In genomic region chr3:18346097-18346496, GRCh38 we compare ENCODE assay signal across 20 cellular contexts.
"Had no signal": no experiment of that assay in that cellular context is flagged by ENCODE, and none has a peak within 500 bp of the region (broad histone marks: within the 10 kb centered on the region; RNA-seq: fewer than 3 reads in every experiment).

No MANE protein-coding gene starts in this region.

- H3K9me3 ChIP-seq: gastroesophageal sphincter, heart right ventricle, left lung, neutrophil, tibial nerve, uterus had no signal

- H3K4me3 Mint-ChIP-seq: activated CD8-positive, alpha-beta memory T cell treated with anti-CD3 and anti-CD28 coated beads, Interleukin-2, amount 10 ng/mL, durations not matched to agents 7 days and 5 days; natural killer cell; stimulated activated memory B cell treated with anti-CD40 and anti-IgM and Interleukin-4, amounts not matched to agents 10 μg/mL and 1 μg/mL and 100 μg/mL, for 72 hours; T-helper 2 cell treated with Interferon-gamma antibody and Interleukin-4, amounts not matched to agents 5 μg/mL and 100 μg/mL, for 36 hours had no signal

- ATAC-seq: activated CD4-positive, CD25-positive, alpha-beta regulatory T cell treated with anti-CD3 and anti-CD28 coated beads, Interleukin-2, amount 50 U/mL, for 24 hours; activated CD8-positive, alpha-beta memory T cell treated with anti-CD3 and anti-CD28 coated beads, Interleukin-2, amount 10 ng/mL, durations not matched to agents 7 days and 5 days; gastroesophageal sphincter; heart right ventricle; left lung; natural killer cell; stimulated activated memory B cell treated with anti-CD40 and anti-IgM and Interleukin-4, amounts not matched to agents 10 μg/mL and 1 μg/mL and 100 μg/mL, for 72 hours had no signal

- H3K27ac ChIP-seq: cardiac muscle cell, gastroesophageal sphincter, heart right ventricle, left lung, neutrophil, parathyroid adenoma, tibial nerve, uterus had no signal

- H3K36me3 ChIP-seq: uterus had no signal

- DNase-seq: activated CD4-positive, alpha-beta T cell treated with anti-CD3 and anti-CD28 coated beads, Interleukin-2, amount 50 U/mL, for 4 hours; activated CD8-positive, alpha-beta memory T cell treated with anti-CD3 and anti-CD28 coated beads, Interleukin-2, amount 10 ng/mL, durations not matched to agents 7 days and 5 days; activated T-cell treated with anti-CD3 and anti-CD28 coated beads, Interleukin-2, amount 50 U/mL, for 48 hours; heart right ventricle; kidney; left lung; mammary epithelial cell; natural killer cell; stimulated activated CD4-positive, alpha-beta T cell treated with anti-CD3 and anti-CD28 coated beads, Interleukin-12 subunit alpha, Interleukin-12 subunit beta, amount 100 ng/mL, for 4 hours; stimulated activated CD4-positive, alpha-beta T cell treated with anti-CD3 and anti-CD28 coated beads, Interleukin-2, amount 100 ng/mL, for 24 hours; substantia nigra; uterus had no signal

- H3K4me1 ChIP-seq: gastroesophageal sphincter, heart right ventricle, left lung, parathyroid adenoma, tibial nerve, uterus had no signal

- H3K9ac ChIP-seq: parathyroid adenoma had no signal

- H3K27ac Mint-ChIP-seq: stimulated activated memory B cell treated with anti-CD40 and anti-IgM and Interleukin-4, amounts not matched to agents 10 μg/mL and 1 μg/mL and 100 μg/mL, for 72 hours; T-helper 2 cell treated with Interferon-gamma antibody and Interleukin-4, amounts not matched to agents 5 μg/mL and 100 μg/mL, for 36 hours had no signal

- H3K27me3 ChIP-seq: cardiac muscle cell, gastroesophageal sphincter, heart right ventricle, left lung, neutrophil, tibial nerve, uterus had no signal

- H3K4me1 Mint-ChIP-seq: activated CD8-positive, alpha-beta memory T cell treated with anti-CD3 and anti-CD28 coated beads, Interleukin-2, amount 10 ng/mL, durations not matched to agents 7 days and 5 days; natural killer cell; stimulated activated memory B cell treated with anti-CD40 and anti-IgM and Interleukin-4, amounts not matched to agents 10 μg/mL and 1 μg/mL and 100 μg/mL, for 72 hours had no signal

- H3K4me3 ChIP-seq: cardiac muscle cell, gastroesophageal sphincter, heart right ventricle, left lung, tibial nerve, uterus had no signal

- H3K9me3 Mint-ChIP-seq: natural killer cell; stimulated activated memory B cell treated with anti-CD40 and anti-IgM and Interleukin-4, amounts not matched to agents 10 μg/mL and 1 μg/mL and 100 μg/mL, for 72 hours; T-helper 2 cell treated with Interferon-gamma antibody and Interleukin-4, amounts not matched to agents 5 μg/mL and 100 μg/mL, for 36 hours had no signal
